19 cellular contexts compared by ENCODE assay signal in the genomic region with DNA sequence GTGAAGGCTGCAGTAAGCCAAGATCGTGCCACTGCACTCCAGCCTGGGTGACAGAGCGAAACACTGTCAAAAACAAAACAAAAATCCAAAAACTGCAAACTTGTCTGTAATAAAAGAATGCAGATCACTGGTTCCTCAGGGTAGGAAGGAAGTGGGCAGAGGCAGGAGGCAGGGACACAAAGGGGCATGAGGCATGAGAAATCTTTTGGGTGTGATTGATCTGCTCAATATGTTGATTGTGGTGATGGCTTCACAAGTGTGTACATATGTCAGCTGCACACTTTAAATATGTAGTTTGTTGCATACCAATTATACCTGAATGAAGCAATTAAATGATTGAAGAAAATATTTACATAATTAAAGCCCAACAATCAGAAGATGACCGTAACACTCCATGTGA.
A peak's percentile ranks its signal among the peaks of the same experiment; 100 is the strongest.
DNase-seq lines count a peak whose midpoint lies in the region; ATAC-seq lines count a peak whose summit lies in the region.
"Had no signal": no experiment of that assay in that cellular context is flagged by ENCODE, and none has a peak within 500 bp of the region (broad histone marks: within the 10 kb centered on the region; RNA-seq: fewer than 3 reads in every experiment).

No MANE protein-coding gene starts in this region.

- no peak for DNase-seq in activated T-cell treated with anti-CD3 and anti-CD28 coated beads, Interleukin-2, amount 50 U/mL, for 72 hours
- DNase-seq in activated T-cell treated with anti-CD3 and anti-CD28 coated beads, Interleukin-2, amount 50 U/mL, for 1 hour, result no peak
- DNase-seq in Karpas-422 (no peak), NCI-H128 (lab: John Stamatoyannopoulos, UW; ENCODE audit: unreplicated experiment) (no peak), NCI-H1105 (lab: John Stamatoyannopoulos, UW) (no peak), NCI-H226 (no peak)
- no peak for DNase-seq in activated naive CD8-positive, alpha-beta T cell treated with anti-CD3 and anti-CD28 coated beads for 36 hours
- DNase-seq in natural killer cell treated with Interleukin-12 subunit alpha and Interleukin-12 subunit beta and Interleukin-15 and Interleukin-18, amount 100 ng/mL, for 72 hours (ENCODE audit: low spot score), result no peak
- DNase-seq: H9, heart right ventricle, left cardiac atrium, NCI-H1694, NCI-H748 treated with DMSO at 0.1 percent for 48 hours, occipital lobe, upper lobe of right lung had no signal

- H3K4me3 ChIP-seq in Karpas-422 (ENCODE audit: low read length), result peak overlapping the region; percentile 26
- H3K4me3 ChIP-seq: heart right ventricle, upper lobe of right lung had no signal

- peak overlapping the region; percentile 46 to 51 for H3K4me3 Mint-ChIP-seq in activated T-cell treated with anti-CD3 and anti-CD28 coated beads, Interleukin-2, amount 50 U/mL, for 72 hours
- peak overlapping the region; percentile 25 for H3K4me3 Mint-ChIP-seq in activated naive CD8-positive, alpha-beta T cell treated with anti-CD3 and anti-CD28 coated beads for 36 hours
- H3K4me3 Mint-ChIP-seq in natural killer cell treated with Interleukin-12 subunit alpha and Interleukin-12 subunit beta and Interleukin-15 and Interleukin-18, amount 100 ng/mL, for 72 hours, result no peak overlapping the region
- H3K4me3 Mint-ChIP-seq: H9 had no signal

- H3K36me3 Mint-ChIP-seq in activated T-cell treated with anti-CD3 and anti-CD28 coated beads, Interleukin-2, amount 50 U/mL, for 72 hours (ENCODE audit: insufficient read depth in 2 of 2), result peaks cover 0 to 2% of the 10 kb centered on the region in 2 donors
- no peaks in the 10 kb centered on the region for H3K36me3 Mint-ChIP-seq in activated naive CD8-positive, alpha-beta T cell treated with anti-CD3 and anti-CD28 coated beads for 36 hours
- H3K36me3 Mint-ChIP-seq in natural killer cell treated with Interleukin-12 subunit alpha and Interleukin-12 subunit beta and Interleukin-15 and Interleukin-18, amount 100 ng/mL, for 72 hours, result no peaks in the 10 kb centered on the region

- peaks cover 39% of the 10 kb centered on the region for H3K4me1 Mint-ChIP-seq in activated T-cell treated with anti-CD3 and anti-CD28 coated beads, Interleukin-2, amount 50 U/mL, for 72 hours (ENCODE audit: low read depth)
- H3K4me1 Mint-ChIP-seq in activated naive CD8-positive, alpha-beta T cell treated with anti-CD3 and anti-CD28 coated beads for 36 hours, result peaks cover 34% of the 10 kb centered on the region
- peaks cover 8 to 20% of the 10 kb centered on the region in 2 donors for H3K4me1 Mint-ChIP-seq in natural killer cell treated with Interleukin-12 subunit alpha and Interleukin-12 subunit beta and Interleukin-15 and Interleukin-18, amount 100 ng/mL, for 72 hours (ENCODE audit: low read depth in 2 of 2)
- H3K4me1 Mint-ChIP-seq: H9 had no signal

- 0 out of 2 replicates have a peak, but pooled peaks cover 3% of the 10 kb centered on the region for H3K9me3 ChIP-seq in Karpas-422 (ENCODE audit: low read length)
- H3K9me3 ChIP-seq: upper lobe of right lung had no signal

- H3K79me2 ChIP-seq in Karpas-422 (ENCODE audit: low read length), result no peaks in the 10 kb centered on the region

- H3K27ac ChIP-seq in Karpas-422 (ENCODE audit: low read length), result peak overlapping the region; percentile 95
- H3K27ac ChIP-seq: epithelial cell of prostate, KMS-11, RWPE1, upper lobe of right lung, VCaP had no signal

- H3K27me3 ChIP-seq in Karpas-422 (ENCODE audit: low read length), result no peaks in the 10 kb centered on the region
- H3K27me3 ChIP-seq: upper lobe of right lung had no signal

- peak overlapping the region; percentile 68 for H2AFZ ChIP-seq in Karpas-422 (ENCODE audit: low read length)

- peak overlapping the region; percentile 53 for H3K27ac Mint-ChIP-seq in activated T-cell treated with anti-CD3 and anti-CD28 coated beads, Interleukin-2, amount 50 U/mL, for 72 hours
- no peak overlapping the region for H3K27ac Mint-ChIP-seq in activated naive CD8-positive, alpha-beta T cell treated with anti-CD3 and anti-CD28 coated beads for 36 hours
- H3K27ac Mint-ChIP-seq in natural killer cell treated with Interleukin-12 subunit alpha and Interleukin-12 subunit beta and Interleukin-15 and Interleukin-18, amount 100 ng/mL, for 72 hours, result peak overlapping the region; percentile 26 to 70

- no peaks in the 10 kb centered on the region for H3K27me3 Mint-ChIP-seq in activated T-cell treated with anti-CD3 and anti-CD28 coated beads, Interleukin-2, amount 50 U/mL, for 72 hours (ENCODE audit: low read depth)
- H3K27me3 Mint-ChIP-seq in activated naive CD8-positive, alpha-beta T cell treated with anti-CD3 and anti-CD28 coated beads for 36 hours, result no peaks in the 10 kb centered on the region
- no peaks in the 10 kb centered on the region for H3K27me3 Mint-ChIP-seq in natural killer cell treated with Interleukin-12 subunit alpha and Interleukin-12 subunit beta and Interleukin-15 and Interleukin-18, amount 100 ng/mL, for 72 hours

- H3K9me2 ChIP-seq in Karpas-422 (replicated peaks; ENCODE audit: insufficient read depth, low read length), result no peaks in the 10 kb centered on the region

- H3K4me2 ChIP-seq in Karpas-422 (ENCODE audit: low read depth, low read length, poor library complexity, severe bottlenecking), result peak overlapping the region; percentile 85
- H3K4me2 ChIP-seq: KMS-11 had no signal

- peaks cover 56% of the 10 kb centered on the region for H3K4me1 ChIP-seq in Karpas-422 (ENCODE audit: low read length)
- H3K4me1 ChIP-seq: upper lobe of right lung had no signal

- H3K9ac ChIP-seq in Karpas-422 (ENCODE audit: low read length), result peak overlapping the region; percentile 55
- H3K9ac ChIP-seq: KMS-11 had no signal

- no peaks in the 10 kb centered on the region for H3K36me3 ChIP-seq in Karpas-422 (ENCODE audit: insufficient read depth, low read length)
- H3K36me3 ChIP-seq: heart right ventricle, upper lobe of right lung had no signal

- H3K9me3 Mint-ChIP-seq in activated T-cell treated with anti-CD3 and anti-CD28 coated beads, Interleukin-2, amount 50 U/mL, for 72 hours, result peaks cover 0 to 1% of the 10 kb centered on the region in 2 donors
- peaks cover 4% of the 10 kb centered on the region for H3K9me3 Mint-ChIP-seq in activated naive CD8-positive, alpha-beta T cell treated with anti-CD3 and anti-CD28 coated beads for 36 hours
- H3K9me3 Mint-ChIP-seq in natural killer cell treated with Interleukin-12 subunit alpha and Interleukin-12 subunit beta and Interleukin-15 and Interleukin-18, amount 100 ng/mL, for 72 hours, result no peaks in the 10 kb centered on the region
- H3K9me3 Mint-ChIP-seq: H9 had no signal

- ATAC-seq in activated T-cell treated with anti-CD3 and anti-CD28 coated beads, Interleukin-2, amount 50 U/mL, for 72 hours (replicated peaks in 1 of 2), result peak in 1 of 2 donors; percentile 28
- no peak for ATAC-seq in natural killer cell treated with Interleukin-12 subunit alpha and Interleukin-12 subunit beta and Interleukin-15 and Interleukin-18, amount 100 ng/mL, for 72 hours
- ATAC-seq: heart right ventricle, upper lobe of right lung had no signal

- H4K20me1 ChIP-seq in Karpas-422 (ENCODE audit: insufficient read depth, low read depth, low read length), result no peaks in the 10 kb centered on the region
